Comparison of ENCODE assay signal across 18 cellular contexts in the genomic region with DNA sequence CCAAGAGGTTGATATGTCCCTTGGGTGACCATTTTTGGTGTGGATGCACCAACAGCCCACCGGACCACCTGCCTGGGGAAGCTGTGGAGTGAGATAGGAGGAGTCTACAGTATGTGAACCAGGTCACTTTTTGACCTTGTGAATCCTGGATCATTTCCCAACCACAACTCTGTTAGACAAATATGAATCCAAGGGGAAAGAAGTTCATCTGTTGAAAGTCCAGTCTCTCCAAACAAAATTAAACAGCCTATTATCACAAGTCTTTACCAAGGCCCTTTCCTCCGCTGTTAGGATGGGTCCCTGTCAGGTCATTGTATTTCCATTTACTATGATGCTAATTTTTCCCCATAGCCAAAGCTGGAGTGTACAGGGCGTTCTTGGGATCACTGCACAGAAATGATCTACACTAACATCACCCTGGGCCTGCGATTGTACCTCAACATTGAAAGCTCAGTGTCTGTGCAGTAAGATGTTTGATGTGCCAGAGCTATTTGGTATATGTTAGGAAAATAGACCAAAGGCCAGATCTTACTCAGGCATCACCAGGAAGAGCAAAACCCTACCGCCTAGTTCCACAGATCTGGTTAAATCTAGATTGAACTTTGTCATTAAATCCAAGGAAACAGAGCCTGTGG.
DNase-seq lines count a peak whose midpoint lies in the region; ATAC-seq, FAIRE-seq and TF ChIP-seq lines count a peak whose summit lies in the region.
"Had no signal": no experiment of that assay in that cellular context is flagged by ENCODE, and none has a peak within 500 bp of the region (broad histone marks: within the 10 kb centered on the region; RNA-seq: fewer than 3 reads in every experiment).

No MANE protein-coding gene starts in this region.

- H3K4me3 Mint-ChIP-seq in brain = peak overlapping the region in 1 of 5 experiments; percentile 11
- H3K4me3 Mint-ChIP-seq: activated CD4-positive, alpha-beta memory T cell treated with anti-CD3 and anti-CD28 coated beads for 36 hours; activated T-cell treated with anti-CD3 and anti-CD28 coated beads, Interleukin-2, amount 50 U/mL, for 72 hours; H9 had no signal

- TF ChIP-seq POLR2A in sigmoid colon (IDR thresholded peaks at IDR 0.05) = no peak
- no peak for TF ChIP-seq POLR2A in GM18505 (IDR thresholded peaks at IDR 0.05; ENCODE audit: borderline replicate concordance, extremely low read depth, insufficient read depth, insufficient read length)

- H3K27me3 Mint-ChIP-seq in brain = peaks cover 3% of the 10 kb centered on the region

- peak overlapping the region in 3 of 5 experiments; percentile 8 to 70 (median 29) for H3K27ac Mint-ChIP-seq in brain
- H3K27ac Mint-ChIP-seq: activated CD4-positive, alpha-beta memory T cell treated with anti-CD3 and anti-CD28 coated beads for 36 hours; activated T-cell treated with anti-CD3 and anti-CD28 coated beads, Interleukin-2, amount 50 U/mL, for 72 hours; H9 had no signal

- FAIRE-seq in frontal cortex (lab: Jason Lieb, UNC) = no peak
- FAIRE-seq: TTC549 had no signal

- TF ChIP-seq CTCF in brain (conservative IDR thresholded peaks at IDR 0.05) (no peak), sigmoid colon (IDR thresholded peaks at IDR 0.05) (no peak)

- no peak overlapping the region for H2AFZ ChIP-seq in ACC112 (ENCODE audit: low read length, unreplicated experiment)

- H3K27me3 ChIP-seq in ACC112 (ENCODE audit: insufficient read depth, low read length) = no peaks in the 10 kb centered on the region
- no peaks in the 10 kb centered on the region for H3K27me3 ChIP-seq in sigmoid colon

- no peak for TF ChIP-seq EP300 in sigmoid colon (IDR thresholded peaks at IDR 0.05)

- ATAC-seq in left cardiac atrium (peak; percentile 32 to 36), HG02623 (IDR thresholded peaks at IDR 0.05; ENCODE audit: unreplicated experiment) (no peak), GM18505 (IDR thresholded peaks at IDR 0.05; ENCODE audit: unreplicated experiment) (no peak)
- ATAC-seq: activated T-cell treated with anti-CD3 and anti-CD28 coated beads, Interleukin-2, amount 50 U/mL, for 72 hours had no signal

- DNase-seq in left cardiac atrium (no peak), sigmoid colon (no peak), cerebellar nuclear complex (lab: John Stamatoyannopoulos, UW) (no peak), frontal cortex (ENCODE audit: low spot score in 2 of 2) (no peak)
- DNase-seq: ACHN; activated CD4-positive, alpha-beta memory T cell treated with anti-CD3 and anti-CD28 coated beads for 36 hours; activated T-cell treated with anti-CD3 and anti-CD28 coated beads, Interleukin-2, amount 50 U/mL, for 72 hours; amniotic stem cell; H9; KG1; mesendoderm; NCI-H1417 treated with DMSO at 0.1 percent for 48 hours; stimulated activated naive CD4-positive, alpha-beta T cell treated with Interleukin-2 at 50 U/mL for 16 hours had no signal

- peaks cover 41% of the 10 kb centered on the region for H3K36me3 Mint-ChIP-seq in brain
- H3K36me3 Mint-ChIP-seq: activated CD4-positive, alpha-beta memory T cell treated with anti-CD3 and anti-CD28 coated beads for 36 hours had no signal

- H3K4me1 ChIP-seq in ACC112 (ENCODE audit: control insufficient read depth, insufficient read depth, low read length, unreplicated experiment) (peaks cover 41% of the 10 kb centered on the region), sigmoid colon (peaks cover 0 to 50% (median 40%) of the 10 kb centered on the region in 4 donors)

- peaks cover 63% of the 10 kb centered on the region for H3K79me2 ChIP-seq in ACC112 (ENCODE audit: control insufficient read depth, insufficient read depth, low read length, unreplicated experiment)

- peak overlapping the region; percentile 93 for H3K27ac ChIP-seq in ACC112 (ENCODE audit: low read depth, low read length)
- H3K27ac ChIP-seq in sigmoid colon = peak overlapping the region; percentile 39 to 62 (median 50)

- H3K36me3 ChIP-seq in ACC112 (ENCODE audit: insufficient read depth, low read length) (peaks cover 41% of the 10 kb centered on the region), sigmoid colon (peaks cover 4 to 38% (median 14%) of the 10 kb centered on the region in 4 donors)

- intact Hi-C loops in left cardiac atrium (cut with DNase I) = no loop called here
- intact Hi-C loops in sigmoid colon (cut with DNase I) = no loop called here

- peaks cover 0 to 6% (median 0%) of the 10 kb centered on the region in 5 experiments for H3K9me3 Mint-ChIP-seq in brain
- H3K9me3 Mint-ChIP-seq: activated CD4-positive, alpha-beta memory T cell treated with anti-CD3 and anti-CD28 coated beads for 36 hours; activated T-cell treated with anti-CD3 and anti-CD28 coated beads, Interleukin-2, amount 50 U/mL, for 72 hours; H9 had no signal

- H3K4me1 Mint-ChIP-seq in brain = peaks cover 45% of the 10 kb centered on the region
- H3K4me1 Mint-ChIP-seq: H9 had no signal

- H3K9me3 ChIP-seq in sigmoid colon = no peaks in the 10 kb centered on the region

- H3K4me3 ChIP-seq in ACC112 (ENCODE audit: low read depth, low read length) (no peak overlapping the region), sigmoid colon (no peak overlapping the region)

- WGBS in sigmoid colon, 2 donors = 80 to 92% methylated on average over 5 of the region's 5 CpGs

Comparison
In these comparisons a context has a peak if more than half of its experiments do, and no peak if none do; other contexts are left out.
1. ATAC-seq: peak in left cardiac atrium (2 of 2); none in HG02623 (single experiment) and GM18505 (single experiment).